13 cellular contexts compared by ENCODE assay signal in genomic region chr3:136899622-136900158, GRCh38. TPM values are rescaled to one million over a fixed set of nuclear protein-coding genes. Genes with fewer than 3 reads are reported as not detected.
DNase-seq lines count a peak whose midpoint lies in the region; ATAC-seq and TF ChIP-seq lines count a peak whose summit lies in the region.
"Had no signal": no experiment of that assay in that cellular context is flagged by ENCODE, and none has a peak within 500 bp of the region (broad histone marks: within the 10 kb centered on the region; RNA-seq: fewer than 3 reads in every experiment).

No MANE protein-coding gene starts in this region.

- H3K4me2 ChIP-seq in IMR-90 (ENCODE audit: low read depth, low read length), result no peak overlapping the region; the same call in 1 of the 2 replicates

- TF ChIP-seq POLR2A in IMR-90 (IDR thresholded peaks at IDR 0.05; ENCODE audit: low read depth, low read length) (no peak), stomach (IDR thresholded peaks at IDR 0.05) (no peak)

- H3K36me3 Mint-ChIP-seq in CD8-positive, alpha-beta T cell, result peaks cover 49% of the 10 kb centered on the region
- H3K36me3 Mint-ChIP-seq in activated CD8-positive, alpha-beta T cell treated with anti-CD3 and anti-CD28 coated beads, Interleukin-2, amount 10 ng/mL, durations not matched to agents 7 days and 5 days (ENCODE audit: low read depth), result peaks cover 58% of the 10 kb centered on the region
- peaks cover 20% of the 10 kb centered on the region for H3K36me3 Mint-ChIP-seq in memory B cell

- H3K4me3 ChIP-seq in CD8-positive, alpha-beta T cell (ENCODE audit: low read depth, low read length), result no peak overlapping the region
- H3K4me3 ChIP-seq in IMR-90 (ENCODE audit: insufficient read depth, low read depth, low read length) (no peak overlapping the region), foreskin fibroblast (ENCODE audit: low read depth in 1 of 2, low read length in 2 of 2) (no peak overlapping the region), stomach (no peak overlapping the region)

- intact Hi-C loops in CD8-positive, alpha-beta T cell (cut with DNase I, micrococcal nuclease), result loop anchor here in 1 of 2 experiments (2.0 to 5.0 kb wide), 2 partner anchors 15 to 33 kb away; no protein-coding TSS in a partner anchor
- intact Hi-C loops in IMR-90 (cut with micrococcal nuclease) (no loop called here), stomach (cut with DNase I; ENCODE audit: low total_unique reads) (no loop called here)

- no peak overlapping the region for H4K91ac ChIP-seq in IMR-90 (ENCODE audit: insufficient read depth, low read depth, low read length)

- H3K9me1 ChIP-seq in IMR-90 (ENCODE audit: insufficient read depth, low read length), result peaks cover 3% of the 10 kb centered on the region; the same call in 1 of the 2 replicates

- H4K8ac ChIP-seq in IMR-90 (ENCODE audit: low read depth in 2 of 2, low read length in 2 of 2), result no peak overlapping the region

- H3K79me1 ChIP-seq in IMR-90 (ENCODE audit: low read depth in 1 of 2, low read length in 2 of 2), result peaks cover 3 to 40% of the 10 kb centered on the region in 2 experiments; a peak in 3 of 4 replicates

- no peaks in the 10 kb centered on the region for H3K27me3 ChIP-seq in CD8-positive, alpha-beta T cell (ENCODE audit: insufficient read depth, low read length)
- H3K27me3 ChIP-seq in IMR-90 (ENCODE audit: control insufficient read depth, insufficient read depth, low read length), result no peaks in the 10 kb centered on the region
- no peaks in the 10 kb centered on the region for H3K27me3 ChIP-seq in stomach

- peak; percentile 31 for ATAC-seq in CD8-positive, alpha-beta T cell
- peak; percentile 66 for ATAC-seq in IMR-90 (ENCODE audit: low read depth)
- no peak for ATAC-seq in activated CD8-positive, alpha-beta T cell treated with anti-CD3 and anti-CD28 coated beads, Interleukin-2, amount 10 ng/mL, durations not matched to agents 7 days and 5 days
- ATAC-seq in memory B cell (ENCODE audit: low read depth), result no peak
- ATAC-seq: stimulated activated naive B cell treated with anti-CD40 and anti-IgM and Interleukin-4, amounts not matched to agents 10 μg/mL and 1 μg/mL and 100 μg/mL, for 72 hours had no signal

- no peak overlapping the region for H2BK15ac ChIP-seq in IMR-90 (ENCODE audit: low read depth, low read length)

- no peak overlapping the region for H2AFZ ChIP-seq in IMR-90 (replicated peaks; ENCODE audit: low read length, poor library complexity)
- H2AFZ ChIP-seq: parathyroid adenoma had no signal

- H3K9me3 Mint-ChIP-seq in CD8-positive, alpha-beta T cell, result peaks cover 12% of the 10 kb centered on the region
- H3K9me3 Mint-ChIP-seq in activated CD8-positive, alpha-beta T cell treated with anti-CD3 and anti-CD28 coated beads, Interleukin-2, amount 10 ng/mL, durations not matched to agents 7 days and 5 days (ENCODE audit: insufficient read depth), result peaks cover 23% of the 10 kb centered on the region
- H3K9me3 Mint-ChIP-seq in memory B cell, result peaks cover 9% of the 10 kb centered on the region

- no peak overlapping the region for H2BK20ac ChIP-seq in IMR-90 (ENCODE audit: low read depth, low read length)

- H3K4me3 Mint-ChIP-seq in CD8-positive, alpha-beta T cell, result peak overlapping the region; percentile 21
- H3K4me3 Mint-ChIP-seq in activated CD8-positive, alpha-beta T cell treated with anti-CD3 and anti-CD28 coated beads, Interleukin-2, amount 10 ng/mL, durations not matched to agents 7 days and 5 days, result no peak overlapping the region
- H3K4me3 Mint-ChIP-seq in memory B cell, result no peak overlapping the region

- dilution Hi-C loops in IMR-90 (cut with HindIII; ENCODE audit: low sequenced_read_pairs, unreplicated experiment), result no loop called here

- H3K9ac ChIP-seq in IMR-90 (ENCODE audit: low read depth, low read length), result no peak overlapping the region
- H3K9ac ChIP-seq: parathyroid adenoma had no signal

- H3K9me3 ChIP-seq in CD8-positive, alpha-beta T cell (ENCODE audit: low read length), result no peaks in the 10 kb centered on the region
- H3K9me3 ChIP-seq in IMR-90 (ENCODE audit: control insufficient read depth, insufficient read depth, low read length) (peaks cover 9% of the 10 kb centered on the region), stomach (peaks cover 0 to 16% (median 10%) of the 10 kb centered on the region in 4 donors)

- CTCF ChIA-PET in CD8-positive, alpha-beta T cell (lab: Charles Lee), result no interaction called here
- CTCF ChIA-PET in IMR-90 (lab: Yijun Ruan, JAX), result no interaction called here
- CTCF ChIA-PET in activated CD8-positive, alpha-beta T cell treated with anti-CD3 and anti-CD28 coated beads, Interleukin-2, amount 10 ng/mL, durations not matched to agents 7 days and 5 days (lab: Charles Lee), result interaction anchor here (2.0 to 2.2 kb wide), 2 partner anchors 114 to 147 kb away, joined by 4 to 9 read pairs; partner anchors contain the start of gene STAG1

- no CpG with 5 or more reads among the region's 2 CpGs for WGBS in IMR-90 (ENCODE audit: extremely low coverage in 2 of 2, insufficient read length in 1 of 2), 2 experiments
- 45 to 56% (median 52%) methylated on average over 2 of the region's 2 CpGs for WGBS in stomach, 5 donors

- TF ChIP-seq RAD21 in IMR-90 (IDR thresholded peaks at IDR 0.05; ENCODE audit: low read length), result no peak

- H3K18ac ChIP-seq in IMR-90 (ENCODE audit: low read depth, low read length), result peak overlapping the region; percentile 18; the same call in 1 of the 2 replicates

- in situ Hi-C loops in IMR-90 (cut with MboI; ENCODE audit: low sequenced_read_pairs), result no loop called here

- no peak overlapping the region for H2AK5ac ChIP-seq in IMR-90 (ENCODE audit: low read depth, low read length)

- H2AK9ac ChIP-seq in IMR-90 (replicated peaks; ENCODE audit: low read depth, low read length, poor library complexity), result no peak overlapping the region

- POLR2A ChIA-PET in CD8-positive, alpha-beta T cell (lab: Charles Lee), result no interaction called here
- POLR2A ChIA-PET in IMR-90 (lab: Charles Lee; ENCODE audit: unreplicated experiment), result no interaction called here
- POLR2A ChIA-PET in activated CD8-positive, alpha-beta T cell treated with anti-CD3 and anti-CD28 coated beads, Interleukin-2, amount 10 ng/mL, durations not matched to agents 7 days and 5 days (lab: Charles Lee), result no interaction called here

- no peak overlapping the region for H3K27ac ChIP-seq in CD8-positive, alpha-beta T cell (ENCODE audit: low read depth, low read length)
- no peak overlapping the region for H3K27ac ChIP-seq in IMR-90 (ENCODE audit: insufficient read depth, low read length)
- H3K27ac ChIP-seq in stomach, result peak overlapping the region in 1 of 5 donors; percentile 18
- H3K27ac ChIP-seq: parathyroid adenoma had no signal

- TF ChIP-seq CTCF in CD8-positive, alpha-beta T cell (IDR thresholded peaks at IDR 0.05), result no peak
- TF ChIP-seq CTCF in IMR-90 (conservative IDR thresholded peaks at IDR 0.05; ENCODE audit: low read depth, low read length) (no peak), foreskin fibroblast (IDR thresholded peaks at IDR 0.05; ENCODE audit: low read depth, low read length) (no peak), stomach (IDR thresholded peaks at IDR 0.05) (no peak)

- no TSS peak for BruUV-seq in IMR-90 (replicated peaks; lab: Mats Ljungman, UMichigan)

- H4K20me1 ChIP-seq in IMR-90 (ENCODE audit: insufficient read depth, low read length), result peaks cover 14% of the 10 kb centered on the region; the same call in 1 of the 2 replicates

- no peak overlapping the region for H2BK120ac ChIP-seq in IMR-90 (ENCODE audit: low read depth, low read length)

- 0 out of 2 replicates have a peak overlapping the region, but pooled peaks have one; percentile 1 for H3K4ac ChIP-seq in IMR-90 (ENCODE audit: low read depth, low read length)

- peak overlapping the region; percentile 78 for H3K27ac Mint-ChIP-seq in CD8-positive, alpha-beta T cell
- H3K27ac Mint-ChIP-seq in activated CD8-positive, alpha-beta T cell treated with anti-CD3 and anti-CD28 coated beads, Interleukin-2, amount 10 ng/mL, durations not matched to agents 7 days and 5 days, result peak overlapping the region; percentile 8
- H3K27ac Mint-ChIP-seq in memory B cell, result peak overlapping the region; percentile 26

- H3K4me1 Mint-ChIP-seq in CD8-positive, alpha-beta T cell (ENCODE audit: low read depth), result peaks cover 66% of the 10 kb centered on the region
- H3K4me1 Mint-ChIP-seq in activated CD8-positive, alpha-beta T cell treated with anti-CD3 and anti-CD28 coated beads, Interleukin-2, amount 10 ng/mL, durations not matched to agents 7 days and 5 days (ENCODE audit: low read depth), result peaks cover 38% of the 10 kb centered on the region
- peaks cover 49% of the 10 kb centered on the region for H3K4me1 Mint-ChIP-seq in memory B cell

- no peak overlapping the region for H3K14ac ChIP-seq in IMR-90 (replicated peaks; ENCODE audit: low read depth, low read length)

- TF ChIP-seq EP300 in stomach (IDR thresholded peaks at IDR 0.05), result no peak

- no peak overlapping the region for H3K56ac ChIP-seq in IMR-90 (ENCODE audit: extremely low read depth, insufficient read depth, low read length)

- H4K5ac ChIP-seq in IMR-90 (ENCODE audit: low read depth, low read length), result no peak overlapping the region

- H3K27me3 Mint-ChIP-seq in CD8-positive, alpha-beta T cell (ENCODE audit: low read depth), result no peaks in the 10 kb centered on the region
- no peaks in the 10 kb centered on the region for H3K27me3 Mint-ChIP-seq in activated CD8-positive, alpha-beta T cell treated with anti-CD3 and anti-CD28 coated beads, Interleukin-2, amount 10 ng/mL, durations not matched to agents 7 days and 5 days (ENCODE audit: low read depth)
- no peaks in the 10 kb centered on the region for H3K27me3 Mint-ChIP-seq in memory B cell
- H3K27me3 Mint-ChIP-seq: stimulated activated naive B cell treated with anti-CD40 and anti-IgM and Interleukin-4, amounts not matched to agents 10 μg/mL and 1 μg/mL and 100 μg/mL, for 72 hours had no signal

- no peak overlapping the region for H2BK5ac ChIP-seq in IMR-90 (ENCODE audit: low read depth, low read length, poor library complexity, severe bottlenecking)

- peaks cover 19% of the 10 kb centered on the region for H3K4me1 ChIP-seq in CD8-positive, alpha-beta T cell (ENCODE audit: insufficient read depth, low read length)
- peaks cover 8% of the 10 kb centered on the region for H3K4me1 ChIP-seq in IMR-90 (ENCODE audit: control insufficient read depth, insufficient read depth, low read length)
- peaks cover 7 to 54% (median 20%) of the 10 kb centered on the region in 4 donors for H3K4me1 ChIP-seq in stomach
- H3K4me1 ChIP-seq: parathyroid adenoma had no signal

- DNase-seq in CD8-positive, alpha-beta T cell, result no peak
- DNase-seq in IMR-90 (peak; percentile 50), memory B cell (ENCODE audit: low spot score in 2 of 2) (no peak), NCI-H2107 treated with DMSO at 0.1 percent for 48 hours (lab: John Stamatoyannopoulos, UW; ENCODE audit: unreplicated experiment) (no peak), foreskin fibroblast (no peak), HT-29 (ENCODE audit: low spot score) (no peak), stomach (no peak)
- DNase-seq in activated CD8-positive, alpha-beta T cell treated with anti-CD3 and anti-CD28 coated beads, Interleukin-2, amount 10 ng/mL, durations not matched to agents 7 days and 5 days, result no peak
- DNase-seq: effector CD4-positive, alpha-beta T cell; HCEC 1CT; NCI-H226; stimulated activated naive B cell treated with anti-CD40 and anti-IgM and Interleukin-4, amounts not matched to agents 10 μg/mL and 1 μg/mL and 100 μg/mL, for 72 hours had no signal

- H3K36me3 ChIP-seq in CD8-positive, alpha-beta T cell (ENCODE audit: insufficient read depth, low read length), result peaks cover 5% of the 10 kb centered on the region
- H3K36me3 ChIP-seq in IMR-90 (ENCODE audit: control insufficient read depth, insufficient read depth, low read length), result peaks cover 2% of the 10 kb centered on the region
- H3K36me3 ChIP-seq in stomach, result peaks cover 0 to 6% (median 0%) of the 10 kb centered on the region in 4 donors

- H3K23ac ChIP-seq in IMR-90 (ENCODE audit: low read depth, low read length), result no peak overlapping the region

RNA-seq across cellular contexts. Expression of gene NCK1, which starts 37.7 kb away (rescaled TPM):
- total RNA-seq in CD8-positive, alpha-beta T cell, result 10 to 100 TPM; 54.8 to 68.7 TPM
- total RNA-seq in IMR-90 (2012; rRNA removed), result 23.7 and 50.3 TPM in 2 replicates
- 24.3 and 25.4 TPM in 2 replicates for polyA plus RNA-seq in IMR-90 (2012; rRNA removed)
- 2.6 and 4.5 TPM in 2 replicates for polyA plus RNA-seq in IMR-90 (2012; cell fraction: cytosol; rRNA removed)
- polyA plus RNA-seq in IMR-90 (2012; cell fraction: nucleus; rRNA removed; ENCODE audit: low replicate concordance), result 0.81 and 13.0 TPM in 2 replicates
- 10 to 100 TPM; 36.3 to 39.1 TPM for total RNA-seq in activated CD8-positive, alpha-beta T cell treated with anti-CD3 and anti-CD28 coated beads, Interleukin-2, amount 10 ng/mL, durations not matched to agents 7 days and 5 days
- 6.3 and 9.5 TPM in 2 replicates for total RNA-seq in HT-29 (2014; rRNA removed; shearing (Covaris generic))
- total RNA-seq in stomach, result 10 to 100 TPM; 21.0 to 59.8 (median 29.8) TPM
- polyA plus RNA-seq in stomach, result 10 to 100 TPM; 11.9 to 22.5 (median 16.3) TPM

RNA-seq across cellular contexts. Expression of gene IL20RB, which starts 58.1 kb away (rescaled TPM):
- 1 to 10 TPM; 1.2 to 1.5 TPM for total RNA-seq in CD8-positive, alpha-beta T cell
- 0.56 and 0.72 TPM in 2 replicates for total RNA-seq in IMR-90 (2012; rRNA removed)
- polyA plus RNA-seq in IMR-90 (2012; rRNA removed), result 0.72 and 0.97 TPM in 2 replicates
- polyA plus RNA-seq in IMR-90 (2012; cell fraction: cytosol; rRNA removed), result 0.38 and 0.62 TPM in 2 replicates
- 1.1 and 3.3 TPM in 2 replicates for polyA plus RNA-seq in IMR-90 (2012; cell fraction: nucleus; rRNA removed; ENCODE audit: low replicate concordance)
- 1 to 10 TPM; 1.6 to 2.1 TPM for total RNA-seq in activated CD8-positive, alpha-beta T cell treated with anti-CD3 and anti-CD28 coated beads, Interleukin-2, amount 10 ng/mL, durations not matched to agents 7 days and 5 days
- 3.4 and 4.9 TPM in 2 replicates for total RNA-seq in HT-29 (2014; rRNA removed; shearing (Covaris generic))
- 1 to 10 TPM in 2 of 5 donors, not detected in 3; 1.3 to 4.2 TPM for total RNA-seq in stomach
- 10 to 100 TPM in 1 of 3 donors, under 1 TPM in 2; 0.46 to 37.3 (median 0.75) TPM for polyA plus RNA-seq in stomach

Comparison
In these comparisons a context has a peak if more than half of its experiments do, and no peak if none do; other contexts are left out.
1. ATAC-seq: peak in CD8-positive, alpha-beta T cell (single experiment) and IMR-90 (single experiment); none in activated CD8-positive, alpha-beta T cell treated with anti-CD3 and anti-CD28 coated beads, Interleukin-2, amount 10 ng/mL, durations not matched to agents 7 days and 5 days (single experiment) and memory B cell (single experiment).
2. H3K27ac Mint-ChIP-seq: peak in every context shown above with its lines; median percentile 78 in CD8-positive, alpha-beta T cell; 26 in memory B cell; 8 in activated CD8-positive, alpha-beta T cell treated with anti-CD3 and anti-CD28 coated beads, Interleukin-2, amount 10 ng/mL, durations not matched to agents 7 days and 5 days.